Comparison of ENCODE assay signal across 21 cellular contexts in the genomic region with DNA sequence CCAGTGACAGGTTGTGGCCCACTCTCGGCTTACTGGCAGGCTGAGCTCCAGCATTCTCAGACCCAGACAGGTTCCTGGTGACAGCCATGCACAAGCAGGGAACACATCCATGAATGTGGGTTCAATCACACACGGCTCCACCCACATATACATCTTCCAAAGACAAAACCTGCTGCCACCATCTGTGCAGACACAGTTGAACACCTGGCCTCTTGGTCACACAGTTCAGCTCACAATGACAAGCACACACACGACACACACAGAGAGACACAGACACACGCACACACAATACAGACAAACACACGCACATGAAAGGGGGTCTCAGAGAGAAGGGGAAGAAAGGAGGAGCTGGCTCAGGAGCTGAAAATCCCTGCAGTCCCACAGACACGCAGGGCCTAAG. TPM values are rescaled to one million over a fixed set of nuclear protein-coding genes. Genes with fewer than 3 reads are reported as not detected.
DNase-seq lines count a peak whose midpoint lies in the region; ATAC-seq, FAIRE-seq and TF ChIP-seq lines count a peak whose summit lies in the region.
"Had no signal": no experiment of that assay in that cellular context is flagged by ENCODE, and none has a peak within 500 bp of the region (broad histone marks: within the 10 kb centered on the region; RNA-seq: fewer than 3 reads in every experiment).

No MANE protein-coding gene starts in this region.

- H3K9me3 ChIP-seq in GM12878 (replicated peaks; ENCODE audit: control insufficient read depth, insufficient read depth, low read length), result no peaks in the 10 kb centered on the region; the same call in 2 of the 3 replicates
- H3K9me3 ChIP-seq: ascending aorta, Caco-2, heart right ventricle, ovary, Peyer's patch, SK-N-SH had no signal

- no peak for TF ChIP-seq POLR2A in GM12878 (IDR thresholded peaks at IDR 0.05; ENCODE audit: low read depth, low read length)

- no peak for TF ChIP-seq CTCF in GM12878 (IDR thresholded peaks at IDR 0.05 in 2 of 3, conservative IDR thresholded peaks at IDR 0.05 in 1 of 3; ENCODE audit: control insufficient read depth in 2 of 3, extremely low read depth in 1 of 3, insufficient read depth in 1 of 3, low read depth in 3 of 3, low read length in 3 of 3)

- no peak for TF ChIP-seq RAD21 in GM12878 (IDR thresholded peaks at IDR 0.05; ENCODE audit: insufficient read depth, low read depth, low read length)

- H3K27me3 ChIP-seq in GM12878 (replicated peaks in 1 of 2; ENCODE audit: control insufficient read depth in 2 of 2, insufficient read depth in 2 of 2, low read length in 1 of 2), result no peaks in the 10 kb centered on the region
- H3K27me3 ChIP-seq: ascending aorta, heart right ventricle, ovary, Peyer's patch had no signal

- H3K9me3 Mint-ChIP-seq in activated CD4-positive, alpha-beta T cell treated with anti-CD3 and anti-CD28 coated beads, Interleukin-2, amount 10 ng/mL, durations not matched to agents 24 days and 14 days, result no peaks in the 10 kb centered on the region
- no peaks in the 10 kb centered on the region for H3K9me3 Mint-ChIP-seq in activated CD4-positive, alpha-beta T cell treated with anti-CD3 and anti-CD28 coated beads for 36 hours (ENCODE audit: low read depth)
- H3K9me3 Mint-ChIP-seq: stimulated activated naive CD8-positive, alpha-beta T cell treated with anti-CD3 and anti-CD28 coated beads, Interleukin-15, amount 100 ng/mL, for 72 hours had no signal

- ATAC-seq in activated CD4-positive, alpha-beta T cell treated with anti-CD3 and anti-CD28 coated beads for 36 hours, result no peak
- ATAC-seq in GM12878, result no peak
- ATAC-seq: heart right ventricle; sciatic nerve; stimulated activated naive CD8-positive, alpha-beta T cell treated with anti-CD3 and anti-CD28 coated beads, Interleukin-15, amount 100 ng/mL, for 72 hours had no signal

- peaks cover 65% of the 10 kb centered on the region for H3K4me1 ChIP-seq in GM12878 (ENCODE audit: control insufficient read depth, insufficient read depth, low read length)

- H3K27ac ChIP-seq in GM12878 (ENCODE audit: control insufficient read depth, insufficient read depth) (peak overlapping the region; percentile 87; the same call in 1 of the 2 replicates), substantia nigra (ENCODE audit: low read depth, low read length, poor library complexity, severe bottlenecking) (peak overlapping the region; percentile 37)
- H3K27ac ChIP-seq: ascending aorta, ovary had no signal

- H2AFZ ChIP-seq in GM12878 (ENCODE audit: control insufficient read depth, low read depth, low read length), result peak overlapping the region; percentile 29

- no peak for FAIRE-seq in GM12878 (lab: Jason Lieb, UNC)
- FAIRE-seq: TTC549 had no signal

- H3K36me3 Mint-ChIP-seq in activated CD4-positive, alpha-beta T cell treated with anti-CD3 and anti-CD28 coated beads, Interleukin-2, amount 10 ng/mL, durations not matched to agents 24 days and 14 days (ENCODE audit: low read depth), result no peaks in the 10 kb centered on the region
- H3K36me3 Mint-ChIP-seq in activated CD4-positive, alpha-beta T cell treated with anti-CD3 and anti-CD28 coated beads for 36 hours (ENCODE audit: low read depth), result no peaks in the 10 kb centered on the region

- H3K4me1 Mint-ChIP-seq in activated CD4-positive, alpha-beta T cell treated with anti-CD3 and anti-CD28 coated beads, Interleukin-2, amount 10 ng/mL, durations not matched to agents 24 days and 14 days, result peaks cover 17% of the 10 kb centered on the region
- H3K4me1 Mint-ChIP-seq in activated CD4-positive, alpha-beta T cell treated with anti-CD3 and anti-CD28 coated beads for 36 hours, result peaks cover 10% of the 10 kb centered on the region

- in situ Hi-C loops in GM12878 (cut with MboI), result loop anchor here (5.0 kb wide), 1 partner anchor 41 kb away; no protein-coding TSS in a partner anchor

- WGBS in GM12878 (ENCODE audit: insufficient coverage, insufficient replicate concordance, low lambda C conversion rate, missing lambda C conversion rate), result 62% methylated on average over 6 of the region's 6 CpGs

- intact Hi-C loops in activated CD4-positive, alpha-beta T cell treated with anti-CD3 and anti-CD28 coated beads, Interleukin-2, amount 10 ng/mL, durations not matched to agents 24 days and 14 days (cut with micrococcal nuclease), result no loop called here
- intact Hi-C loops in activated CD4-positive, alpha-beta T cell treated with anti-CD3 and anti-CD28 coated beads for 36 hours (cut with DNase I, micrococcal nuclease), result loop anchor here in 1 of 2 experiments (2.0 kb wide), 1 partner anchor 105 kb away; the partner anchor contains the start of gene PDE6D
- intact Hi-C loops in GM12878 (cut with micrococcal nuclease; ENCODE audit: unreplicated experiment), result loop anchor here (2.0 kb wide), 1 partner anchor 105 kb away; the partner anchor contains the start of gene PDE6D

- no peak overlapping the region for H3K4me2 ChIP-seq in GM12878 (ENCODE audit: control insufficient read depth, insufficient read depth)
- H3K4me2 ChIP-seq: SK-N-SH had no signal

- RAD21 ChIA-PET in GM12878 (lab: Charles Lee; ENCODE audit: unreplicated experiment), result interaction anchor here (1.0 to 24.6 kb wide), 9 partner anchors 10 to 65 kb away, joined by 3 to 463 read pairs (median 11); partner anchors contain the start of gene PTMA

- SMC1A ChIA-PET in GM12878 (lab: Charles Lee; ENCODE audit: uncharacterized antibody, unreplicated experiment), result interaction anchor here (1.3 to 10.2 kb wide), 13 partner anchors 10 to 115 kb away, joined by 3 to 343 read pairs (median 9); partner anchors contain the start of genes COPS7B and PTMA

- no peak for DNase-seq in activated CD4-positive, alpha-beta T cell treated with anti-CD3 and anti-CD28 coated beads, Interleukin-2, amount 10 ng/mL, durations not matched to agents 24 days and 14 days
- DNase-seq in activated CD4-positive, alpha-beta T cell treated with anti-CD3 and anti-CD28 coated beads for 36 hours, result no peak
- DNase-seq in NAMALWA (ENCODE audit: low spot score) (peak; percentile 87), GM12878 (ENCODE audit: low read depth, low spot score) (no peak), substantia nigra (lab: John Stamatoyannopoulos, UW) (no peak), NCI-H128 (lab: John Stamatoyannopoulos, UW; ENCODE audit: unreplicated experiment) (no peak), HT-29 (ENCODE audit: low spot score) (no peak)
- no peak for DNase-seq in activated CD8-positive, alpha-beta memory T cell treated with anti-CD3 and anti-CD28 coated beads, Interleukin-2, amount 50 U/mL, for 4 hours
- DNase-seq: activated naive CD4-positive, alpha-beta T cell treated with Interleukin-2 at 50 U/mL for 16 hours; activated T-cell treated with anti-CD3 and anti-CD28 coated beads for 4 hours; Caco-2; heart right ventricle; NCI-H187; NCI-H526 treated with DMSO at 0.1 percent for 48 hours; Peyer's patch; SK-N-SH; stimulated activated naive CD8-positive, alpha-beta T cell treated with anti-CD3 and anti-CD28 coated beads, Interleukin-15, amount 100 ng/mL, for 72 hours had no signal

- CTCF ChIA-PET in activated CD4-positive, alpha-beta T cell treated with anti-CD3 and anti-CD28 coated beads for 36 hours (lab: Charles Lee), result interaction anchor here (0.6 to 8.0 kb wide), 12 partner anchors 11 to 161 kb away, joined by 3 to 260 read pairs (median 16); partner anchors contain the start of gene PTMA
- CTCF ChIA-PET in GM12878 (lab: Yijun Ruan, JAX), result interaction anchor here (1.0 to 22.2 kb wide), 18 partner anchors 9 to 176 kb away, joined by 3 to 811 read pairs (median 10); partner anchors contain the start of genes COPS7B and PTMA

- H3K79me2 ChIP-seq in GM12878 (ENCODE audit: control insufficient read depth, insufficient read depth, low read length), result peaks cover 9% of the 10 kb centered on the region

- peaks cover 5% of the 10 kb centered on the region for H3K27me3 Mint-ChIP-seq in activated CD4-positive, alpha-beta T cell treated with anti-CD3 and anti-CD28 coated beads, Interleukin-2, amount 10 ng/mL, durations not matched to agents 24 days and 14 days
- peaks cover 3% of the 10 kb centered on the region for H3K27me3 Mint-ChIP-seq in activated CD4-positive, alpha-beta T cell treated with anti-CD3 and anti-CD28 coated beads for 36 hours

- no peak overlapping the region for H3K4me3 ChIP-seq in GM12878
- H3K4me3 ChIP-seq: ascending aorta, heart right ventricle, ovary, Peyer's patch had no signal

- no peak overlapping the region for H3K9ac ChIP-seq in GM12878 (ENCODE audit: control insufficient read depth, insufficient read depth, low read length)
- H3K9ac ChIP-seq: SK-N-SH had no signal

- no peak overlapping the region for H3K4me3 Mint-ChIP-seq in activated CD4-positive, alpha-beta T cell treated with anti-CD3 and anti-CD28 coated beads, Interleukin-2, amount 10 ng/mL, durations not matched to agents 24 days and 14 days
- H3K4me3 Mint-ChIP-seq in activated CD4-positive, alpha-beta T cell treated with anti-CD3 and anti-CD28 coated beads for 36 hours, result no peak overlapping the region
- H3K4me3 Mint-ChIP-seq: stimulated activated naive CD8-positive, alpha-beta T cell treated with anti-CD3 and anti-CD28 coated beads, Interleukin-15, amount 100 ng/mL, for 72 hours had no signal

- peak overlapping the region; percentile 27 for H3K27ac Mint-ChIP-seq in activated CD4-positive, alpha-beta T cell treated with anti-CD3 and anti-CD28 coated beads, Interleukin-2, amount 10 ng/mL, durations not matched to agents 24 days and 14 days
- H3K27ac Mint-ChIP-seq in activated CD4-positive, alpha-beta T cell treated with anti-CD3 and anti-CD28 coated beads for 36 hours, result no peak overlapping the region
- H3K27ac Mint-ChIP-seq: stimulated activated naive CD8-positive, alpha-beta T cell treated with anti-CD3 and anti-CD28 coated beads, Interleukin-15, amount 100 ng/mL, for 72 hours had no signal

- POLR2A ChIA-PET in activated CD4-positive, alpha-beta T cell treated with anti-CD3 and anti-CD28 coated beads for 36 hours (lab: Charles Lee), result interaction anchor here (0.6 to 4.6 kb wide), 4 partner anchors 38 to 211 kb away, joined by 3 to 42 read pairs (median 4); no protein-coding TSS in a partner anchor
- POLR2A ChIA-PET in GM12878 (lab: Charles Lee), result interaction anchor here (0.6 to 10.3 kb wide), 6 partner anchors 13 to 77 kb away, joined by 3 to 247 read pairs (median 52); partner anchors contain the start of gene PTMA

- no peaks in the 10 kb centered on the region for H4K20me1 ChIP-seq in GM12878 (ENCODE audit: control insufficient read depth, insufficient read depth)

- no TSS peak for BruUV-seq in GM12878 (replicated peaks; lab: Mats Ljungman, UMichigan)

- no peaks in the 10 kb centered on the region for H3K36me3 ChIP-seq in GM12878 (ENCODE audit: control insufficient read depth in 2 of 2, insufficient read depth in 2 of 2, low read length in 1 of 2)
- H3K36me3 ChIP-seq: ascending aorta, heart right ventricle, ovary, Peyer's patch had no signal

- TF ChIP-seq EP300 in GM12878 (IDR thresholded peaks at IDR 0.05; ENCODE audit: borderline replicate concordance in 1 of 2, control insufficient read depth in 1 of 2, low read depth in 2 of 2, low read length in 2 of 2), result no peak

RNA-seq across cellular contexts. Expression of gene PTMA, which starts 32.1 kb away (rescaled TPM):
- total RNA-seq in activated CD4-positive, alpha-beta T cell treated with anti-CD3 and anti-CD28 coated beads, Interleukin-2, amount 10 ng/mL, durations not matched to agents 24 days and 14 days, result 2,376 and 2,379 TPM in 2 replicates
- total RNA-seq in activated CD4-positive, alpha-beta T cell treated with anti-CD3 and anti-CD28 coated beads for 36 hours, result 1,000 to 10,000 TPM; 2,106 to 2,969 TPM
- 157 and 167 TPM in 2 replicates for total RNA-seq in GM12878 (2013; cell fraction: nucleolus; rRNA removed)
- total RNA-seq in GM12878 (2014; rRNA removed) (1,683 and 1,891 TPM in 2 replicates), GM12878 (2014; rRNA removed; fragmentation: Illumina TruSeq; extraction: Trizol) (3,682 and 3,944 TPM in 2 replicates), GM12878 (2021) (2,403 and 2,413 TPM in 2 replicates)
- polyA plus RNA-seq in GM12878 (2011; ENCODE audit: low read depth), result 1,103 TPM
- polyA plus RNA-seq in GM12878 (2011; rRNA removed) (1,144 and 1,534 TPM in 2 replicates), GM12878 (2014; fragmentation: Illumina TruSeq; extraction: Trizol) (2,851 and 4,022 TPM in 2 replicates), GM12878 (2014; fragmentation: Nextera tagmentation; extraction: Ambion mirVana) (1,000 to 10,000 TPM; 3,548 to 5,018 TPM), GM12878 (2014; rRNA removed) (2,120 and 2,624 TPM in 2 replicates), GM12878 (2016; fragmentation: Nextera tagmentation; extraction: Ambion mirVana) (1,000 to 10,000 TPM; 3,379 to 3,894 TPM)
- polyA plus RNA-seq in GM12878 (2011; cell fraction: cytosol; rRNA removed), result 791 and 1,273 TPM in 2 replicates
- polyA plus RNA-seq in GM12878 (2011; cell fraction: nucleus; rRNA removed), result 515 and 1,224 TPM in 2 replicates
- 2,072 and 2,223 TPM in 2 replicates for polyA plus RNA-seq in GM12878 (2012)
- 163 and 293 TPM in 2 replicates for polyA minus RNA-seq in GM12878 (2011; rRNA and poly(A)+ RNA removed)
- polyA minus RNA-seq in GM12878 (2011; cell fraction: cytosol; rRNA and poly(A)+ RNA removed), result 590 and 681 TPM in 2 replicates
- polyA minus RNA-seq in GM12878 (2011; cell fraction: nucleus; rRNA and poly(A)+ RNA removed), result 194 and 317 TPM in 2 replicates
- total RNA-seq in HT-29 (2014; rRNA removed; shearing (Covaris generic)), result 1,191 and 1,224 TPM in 2 replicates
